ENCODE assay signal across 8 cellular contexts in genomic region chr10:132335189-132336063, GRCh38. TPM values are rescaled to one million over a fixed set of nuclear protein-coding genes. Genes with fewer than 3 reads are reported as not detected.
DNase-seq lines count a peak whose midpoint lies in the region; ATAC-seq, FAIRE-seq and TF ChIP-seq lines count a peak whose summit lies in the region.

No MANE protein-coding gene starts in this region.

- H3K36me3 Mint-ChIP-seq in T-helper 17 cell (ENCODE audit: low read depth): peaks cover 4% of the 10 kb centered on the region
- H3K36me3 Mint-ChIP-seq in nephron progenitor cell (ENCODE audit: low read depth): peaks cover 33% of the 10 kb centered on the region

- H3K27ac Mint-ChIP-seq in T-helper 17 cell (peak overlapping the region; percentile 47), nephron progenitor cell (peak overlapping the region; percentile 53)

- H3K4me3 Mint-ChIP-seq in T-helper 17 cell (peak overlapping the region; percentile 75), nephron progenitor cell (no peak overlapping the region)

- no peaks in the 10 kb centered on the region for H3K9me3 ChIP-seq in T-helper 17 cell (ENCODE audit: control insufficient read depth, low read length, poor library complexity, severe bottlenecking)

- no peak for TF ChIP-seq CTCF in nephron progenitor cell (IDR thresholded peaks at IDR 0.05)

- no peaks in the 10 kb centered on the region for H3K27me3 Mint-ChIP-seq in T-helper 17 cell
- H3K27me3 Mint-ChIP-seq in nephron progenitor cell (ENCODE audit: low read depth, poor library complexity): peaks cover 12% of the 10 kb centered on the region

- DNase-seq in T-helper 17 cell (no peak), nephron progenitor cell (no peak), H4 (ENCODE audit: low spot score) (no peak), frontal cortex (ENCODE audit: low spot score in 2 of 2) (no peak), NCI-H2029 (lab: John Stamatoyannopoulos, UW) (no peak)

- peaks cover 4% of the 10 kb centered on the region for H3K9me3 Mint-ChIP-seq in nephron progenitor cell

- no peak for FAIRE-seq in frontal cortex (lab: Jason Lieb, UNC)

- ATAC-seq in GM18502 (IDR thresholded peaks at IDR 0.05; ENCODE audit: poor library complexity, unreplicated experiment) (peak; percentile 36), HG02840 (IDR thresholded peaks at IDR 0.05; ENCODE audit: low FRiP score, unreplicated experiment) (peak; percentile 30), T-helper 17 cell (no peak), GM21515 (IDR thresholded peaks at IDR 0.05; ENCODE audit: unreplicated experiment) (no peak)

- H3K4me1 Mint-ChIP-seq in T-helper 17 cell (peaks cover 26% of the 10 kb centered on the region), nephron progenitor cell (peaks cover 50% of the 10 kb centered on the region)

RNA-seq across cellular contexts. Expression of gene LRRC27, which starts 3.4 kb away (rescaled TPM):
- total RNA-seq in T-helper 17 cell (1 to 10 TPM; 3.5 to 7.6 TPM), frontal cortex (20.0 TPM)
- 4.7 and 7.9 TPM in 2 replicates for total RNA-seq in H4 (2014; rRNA removed; shearing (Covaris generic))

RNA-seq across cellular contexts. Expression of gene STK32C, which starts 27.7 kb away (rescaled TPM):
- total RNA-seq in T-helper 17 cell (1 to 10 TPM; 7.1 to 8.4 TPM), frontal cortex (25.3 TPM)
- 13.8 and 22.2 TPM in 2 replicates for total RNA-seq in H4 (2014; rRNA removed; shearing (Covaris generic))

Comparison
In these comparisons a context has a peak if more than half of its experiments do, and no peak if none do; other contexts are left out.
1. ATAC-seq: peak in GM18502 (single experiment) and HG02840 (single experiment); none in T-helper 17 cell (single experiment) and GM21515 (single experiment).